19 cellular contexts compared by ENCODE assay signal in the genomic region with DNA sequence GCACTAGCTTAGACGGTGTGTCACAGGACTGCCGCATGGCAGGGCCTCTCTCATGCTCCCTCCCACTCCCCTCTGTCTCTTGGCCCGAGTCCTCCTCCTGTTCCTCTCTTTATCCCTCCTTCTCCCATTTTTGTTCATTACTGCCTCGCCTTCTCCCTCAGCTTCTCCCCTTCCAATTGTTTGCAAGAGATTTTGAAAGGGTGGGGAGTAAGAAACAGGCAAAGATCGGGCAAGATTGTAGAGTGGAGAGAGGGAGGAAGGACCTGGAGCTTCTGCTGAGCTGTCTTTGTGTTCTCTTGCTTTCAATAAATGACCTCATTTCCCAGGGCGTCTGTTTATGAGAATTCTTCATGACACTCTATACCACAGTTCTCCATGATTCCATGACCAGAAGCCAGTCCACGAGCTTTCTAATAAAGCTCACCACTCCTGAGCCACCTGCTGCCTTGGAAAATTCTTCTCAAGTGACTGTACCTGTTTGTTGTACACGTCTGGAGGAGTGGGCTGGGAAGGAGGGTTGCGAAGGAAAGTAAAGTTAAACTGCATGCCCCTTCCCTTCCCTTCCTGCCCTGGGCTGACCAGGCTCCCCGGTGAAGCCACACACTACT. TPM values are rescaled to one million over a fixed set of nuclear protein-coding genes. Genes with fewer than 3 reads are reported as not detected.
A peak's percentile ranks its signal among the peaks of the same experiment; 100 is the strongest.
DNase-seq lines count a peak whose midpoint lies in the region; ATAC-seq, FAIRE-seq and TF ChIP-seq lines count a peak whose summit lies in the region.
"Had no signal": no experiment of that assay in that cellular context is flagged by ENCODE, and none has a peak within 500 bp of the region (broad histone marks: within the 10 kb centered on the region; RNA-seq: fewer than 3 reads in every experiment).

No MANE protein-coding gene starts in this region.

- intact Hi-C loops in PC-3 (cut with micrococcal nuclease): no loop called here

- H2AFZ ChIP-seq in PC-3 (ENCODE audit: low read length): peak overlapping the region; percentile 63

- H3K27me3 Mint-ChIP-seq in osteocyte (ENCODE audit: unreplicated experiment): peaks cover 25% of the 10 kb centered on the region

- no peaks in the 10 kb centered on the region for H3K36me3 ChIP-seq in PC-3 (ENCODE audit: low read depth, low read length)
- no peaks in the 10 kb centered on the region for H3K36me3 ChIP-seq in Peyer's patch
- H3K36me3 ChIP-seq: BLaER1 treated with 17β-estradiol and CSF1 and Interleukin-3, amounts not matched to agents 10 nM and 100 nM had no signal

- no peaks in the 10 kb centered on the region for H3K9me3 ChIP-seq in PC-3 (ENCODE audit: low read length)
- no peaks in the 10 kb centered on the region for H3K9me3 ChIP-seq in Peyer's patch

- no peaks in the 10 kb centered on the region for H3K9me3 Mint-ChIP-seq in osteocyte (ENCODE audit: unreplicated experiment)

- H3F3A ChIP-seq in PC-3 (ENCODE audit: low read length, unreplicated experiment): no peaks in the 10 kb centered on the region

- H3K27me3 ChIP-seq in PC-3 (ENCODE audit: low read length) (no peaks in the 10 kb centered on the region), Peyer's patch (no peaks in the 10 kb centered on the region)
- H3K27me3 ChIP-seq: BLaER1 treated with 17β-estradiol and CSF1 and Interleukin-3, amounts not matched to agents 10 nM and 100 nM had no signal

- H3K36me3 Mint-ChIP-seq in osteocyte (ENCODE audit: unreplicated experiment): no peaks in the 10 kb centered on the region

- peak; percentile 55 for ATAC-seq in PC-3

- DNase-seq in DMS53 (lab: John Stamatoyannopoulos, UW): peak; percentile 37
- DNase-seq in DMS53 treated with DMSO at 0.1 percent for 48 hours (lab: John Stamatoyannopoulos, UW; ENCODE audit: unreplicated experiment): no peak
- DNase-seq in PC-3: peak; percentile 78
- peak; percentile 91 for DNase-seq in islet precursor cell
- peak; percentile 64 for DNase-seq in urothelium cell line (ENCODE audit: low spot score)
- no peak for DNase-seq in kidney glomerular epithelial cell (lab: John Stamatoyannopoulos, UW)
- no peak for DNase-seq in Peyer's patch
- DNase-seq in osteocyte (ENCODE audit: extremely low spot score, unreplicated experiment): no peak
- DNase-seq: H7; KBM-7; MM.1S; NCI-H1105; NCI-H1694 treated with DMSO at 0.1 percent for 48 hours; NCI-H2227 treated with DMSO at 0.1 percent for 48 hours; NCI-H526 treated with DMSO at 0.1 percent for 48 hours; NK-92 treated with Interleukin-12 subunit alpha and Interleukin-12 subunit beta, amount 100 ng/mL, for 24 hours; OCI-M1 had no signal

- H3K4me1 Mint-ChIP-seq in osteocyte (ENCODE audit: unreplicated experiment): peaks cover 2% of the 10 kb centered on the region

- FAIRE-seq in urothelium cell line (lab: Jason Lieb, UNC): no peak

- no peaks in the 10 kb centered on the region for H3K9me2 ChIP-seq in PC-3 (replicated peaks; ENCODE audit: low read length)

- CTCF ChIA-PET in PC-3 (lab: Charles Lee): no interaction called here

- TF ChIP-seq CTCF in PC-3 (conservative IDR thresholded peaks at IDR 0.05; ENCODE audit: low read depth, low read length): no peak
- no peak for TF ChIP-seq CTCF in Peyer's patch (IDR thresholded peaks at IDR 0.05)
- TF ChIP-seq CTCF in osteocyte (IDR thresholded peaks at IDR 0.05): no peak

- no peak overlapping the region for H3K27ac Mint-ChIP-seq in osteocyte (ENCODE audit: unreplicated experiment)

- TF ChIP-seq POLR2A in Peyer's patch (IDR thresholded peaks at IDR 0.05): no peak

- H3K4me3 ChIP-seq in PC-3 (ENCODE audit: low read length) (no peak overlapping the region), Peyer's patch (no peak overlapping the region)
- H3K4me3 ChIP-seq: BLaER1 treated with 17β-estradiol and CSF1 and Interleukin-3, amounts not matched to agents 10 nM and 100 nM had no signal

- no peaks in the 10 kb centered on the region for H4K20me1 ChIP-seq in PC-3 (ENCODE audit: low read length)
- H4K20me1 ChIP-seq: BLaER1 treated with 17β-estradiol and CSF1 and Interleukin-3, amounts not matched to agents 10 nM and 100 nM had no signal

- peaks cover 11% of the 10 kb centered on the region for H3K4me1 ChIP-seq in PC-3 (ENCODE audit: insufficient read depth, low read length)
- H3K4me1 ChIP-seq in Peyer's patch: no peaks in the 10 kb centered on the region

- peak overlapping the region; percentile 66 for H3K27ac ChIP-seq in PC-3 (ENCODE audit: low read length)
- no peak overlapping the region for H3K27ac ChIP-seq in Peyer's patch
- H3K27ac ChIP-seq: 22Rv1; BLaER1 treated with 17β-estradiol and CSF1 and Interleukin-3, amounts not matched to agents 10 nM and 100 nM had no signal

- no peak overlapping the region for H3K9ac ChIP-seq in PC-3 (ENCODE audit: low read length)
- H3K9ac ChIP-seq: BLaER1 treated with 17β-estradiol and CSF1 and Interleukin-3, amounts not matched to agents 10 nM and 100 nM had no signal

- H3K79me2 ChIP-seq in PC-3 (ENCODE audit: low read length): no peaks in the 10 kb centered on the region

- H3K4me2 ChIP-seq in PC-3 (ENCODE audit: low read length): peak overlapping the region; percentile 51; the same call in 1 of the 2 replicates
- H3K4me2 ChIP-seq: BLaER1 treated with 17β-estradiol and CSF1 and Interleukin-3, amounts not matched to agents 10 nM and 100 nM had no signal

- POLR2A ChIA-PET in PC-3 (lab: Charles Lee; ENCODE audit: unreplicated experiment): interaction anchor here (0.7 kb wide), 1 partner anchor 58 kb away, joined by 4 read pairs; no protein-coding TSS in a partner anchor

- no peak overlapping the region for H3K4me3 Mint-ChIP-seq in osteocyte (ENCODE audit: unreplicated experiment)

- no TSS peak for BruUV-seq in PC-3 (replicated peaks; lab: Mats Ljungman, UMichigan)

RNA-seq across cellular contexts. Expression of a gene that starts 50.0 kb away (rescaled TPM):
- total RNA-seq in PC-3 (2014; rRNA removed) (1.3 and 1.4 TPM in 2 replicates), Peyer's patch (100 to 1,000 TPM in 1 of 4 donors, 10 to 100 TPM in 3; 52.2 to 281 (median 64.6) TPM), osteocyte (3.3 and 4.3 TPM in 2 replicates)

Comparison
In these comparisons a context has a peak if more than half of its experiments do, and no peak if none do; other contexts are left out.
1. DNase-seq: peak in DMS53 (single experiment), PC-3 (single experiment), islet precursor cell (single experiment) and urothelium cell line (single experiment); none in DMS53 treated with DMSO at 0.1 percent for 48 hours (single experiment), kidney glomerular epithelial cell (single experiment), Peyer's patch (0 of 3) and osteocyte (single experiment).
2. RNA of a gene that starts 50.0 kb away (total RNA-seq): 52.2 to 281 TPM in Peyer's patch; 3.3 to 4.3 TPM in osteocyte and 1.3 to 1.4 TPM in PC-3; every median in the first group is over 10 times any median in the second.